In the genomic region with DNA sequence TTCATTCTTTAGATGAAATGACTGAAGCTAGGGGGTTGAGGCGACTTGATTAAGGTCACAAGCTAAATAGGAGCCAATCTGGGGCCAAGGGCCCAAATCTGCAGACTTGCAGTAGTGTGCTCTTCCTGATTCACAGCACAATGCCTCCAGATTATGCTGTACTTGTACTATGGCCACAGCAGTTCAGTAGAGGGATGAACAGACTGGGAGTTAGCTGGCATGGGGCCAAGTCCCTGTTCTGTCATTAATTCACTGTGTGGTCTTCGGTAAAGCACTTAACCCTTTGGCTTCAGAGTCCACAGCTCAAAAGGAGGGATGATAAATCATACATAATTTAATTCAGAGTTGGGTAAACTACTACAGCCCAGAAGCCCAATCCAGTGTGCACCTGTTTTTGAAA, we compare ENCODE assay signal across 15 cellular contexts.
DNase-seq lines count a peak whose midpoint lies in the region; ATAC-seq and TF ChIP-seq lines count a peak whose summit lies in the region.
"Had no signal": no experiment of that assay in that cellular context is flagged by ENCODE, and none has a peak within 500 bp of the region (broad histone marks: within the 10 kb centered on the region; RNA-seq: fewer than 3 reads in every experiment).

No MANE protein-coding gene starts in this region.

- H3K9me3 ChIP-seq in SJCRH30 (replicated peaks), result 0 out of 2 replicates have a peak, but pooled peaks cover 3% of the 10 kb centered on the region
- H3K9me3 ChIP-seq: BLaER1 treated with 17β-estradiol and CSF1 and Interleukin-3, amounts not matched to agents 10 nM and 100 nM had no signal

- H3K4me3 Mint-ChIP-seq in type B pancreatic cell, result no peak overlapping the region

- H3K27ac Mint-ChIP-seq in type B pancreatic cell, result no peak overlapping the region

- ATAC-seq in GM18873 (IDR thresholded peaks at IDR 0.05; ENCODE audit: low FRiP score, unreplicated experiment), result no peak

- DNase-seq in DMS 273 (lab: John Stamatoyannopoulos, UW; ENCODE audit: unreplicated experiment) (peak; percentile 57), DMS 273 treated with DMSO at 0.1 percent for 48 hours (lab: John Stamatoyannopoulos, UW) (no peak), SJCRH30 (peak; percentile 82 to 91), kidney epithelial cell (ENCODE audit: low read depth) (peak; percentile 10), type B pancreatic cell (ENCODE audit: extremely low spot score, unreplicated experiment) (peak; percentile 70), dorsolateral prefrontal cortex (no peak), NCI-H2081 treated with DMSO at 0.1 percent for 48 hours (lab: John Stamatoyannopoulos, UW) (no peak)
- DNase-seq: H7, NCI-H1436, NCI-H2107, NCI-H226, NCI-H526 had no signal

- intact Hi-C loops in dorsolateral prefrontal cortex (cut with DNase I), result no loop called here

- H3K9me3 Mint-ChIP-seq in type B pancreatic cell, result no peaks in the 10 kb centered on the region

- H3K36me3 ChIP-seq in SJCRH30, result no peaks in the 10 kb centered on the region
- H3K36me3 ChIP-seq in kidney epithelial cell (ENCODE audit: control insufficient read depth, insufficient read depth, low read length), result no peaks in the 10 kb centered on the region
- H3K36me3 ChIP-seq: BLaER1 treated with 17β-estradiol and CSF1 and Interleukin-3, amounts not matched to agents 10 nM and 100 nM had no signal

- TF ChIP-seq CTCF in kidney epithelial cell (IDR thresholded peaks at IDR 0.05; ENCODE audit: insufficient read depth, low read length, poor library complexity, severe bottlenecking) (no peak), type B pancreatic cell (conservative IDR thresholded peaks at IDR 0.05) (no peak), dorsolateral prefrontal cortex (IDR thresholded peaks at IDR 0.05 in 54 of 56, conservative IDR thresholded peaks at IDR 0.05 in 2 of 56; ENCODE audit: low read depth in 1 of 56, partially characterized antibody in 56 of 56) (no peak)

- H3K4me3 ChIP-seq in SJCRH30, result no peak overlapping the region
- no peak overlapping the region for H3K4me3 ChIP-seq in kidney epithelial cell (ENCODE audit: low read depth, low read length)
- H3K4me3 ChIP-seq in dorsolateral prefrontal cortex, result no peak overlapping the region
- H3K4me3 ChIP-seq: BLaER1 treated with 17β-estradiol and CSF1 and Interleukin-3, amounts not matched to agents 10 nM and 100 nM had no signal

- H3K4me1 ChIP-seq in SJCRH30, result peaks cover 24% of the 10 kb centered on the region
- H3K4me1 ChIP-seq: BLaER1 treated with 17β-estradiol and CSF1 and Interleukin-3, amounts not matched to agents 10 nM and 100 nM had no signal

- no peaks in the 10 kb centered on the region for H3K27me3 Mint-ChIP-seq in type B pancreatic cell

- no peaks in the 10 kb centered on the region for H3K36me3 Mint-ChIP-seq in type B pancreatic cell

- no peaks in the 10 kb centered on the region for H3K27me3 ChIP-seq in SJCRH30
- no peaks in the 10 kb centered on the region for H3K27me3 ChIP-seq in kidney epithelial cell (ENCODE audit: control insufficient read depth, insufficient read depth, low read length)
- H3K27me3 ChIP-seq in dorsolateral prefrontal cortex, result peaks cover 0 to 7% (median 0%) of the 10 kb centered on the region in 45 donors
- H3K27me3 ChIP-seq: BLaER1 treated with 17β-estradiol and CSF1 and Interleukin-3, amounts not matched to agents 10 nM and 100 nM had no signal

- no peak overlapping the region for H3K27ac ChIP-seq in SJCRH30
- H3K27ac ChIP-seq in dorsolateral prefrontal cortex, result no peak overlapping the region
- H3K27ac ChIP-seq: 22Rv1; BLaER1 treated with 17β-estradiol and CSF1 and Interleukin-3, amounts not matched to agents 10 nM and 100 nM had no signal

- H3K4me1 Mint-ChIP-seq in type B pancreatic cell (ENCODE audit: unreplicated experiment), result peaks cover 11% of the 10 kb centered on the region

Comparison
In these comparisons a context has a peak if more than half of its experiments do, and no peak if none do; other contexts are left out.
1. DNase-seq: peak in DMS 273 (single experiment), SJCRH30 (2 of 2), kidney epithelial cell (single experiment) and type B pancreatic cell (single experiment); none in DMS 273 treated with DMSO at 0.1 percent for 48 hours (single experiment), dorsolateral prefrontal cortex (0 of 10) and NCI-H2081 treated with DMSO at 0.1 percent for 48 hours (single experiment).